Comparison of ENCODE assay signal across 1 cellular context in the genomic region with DNA sequence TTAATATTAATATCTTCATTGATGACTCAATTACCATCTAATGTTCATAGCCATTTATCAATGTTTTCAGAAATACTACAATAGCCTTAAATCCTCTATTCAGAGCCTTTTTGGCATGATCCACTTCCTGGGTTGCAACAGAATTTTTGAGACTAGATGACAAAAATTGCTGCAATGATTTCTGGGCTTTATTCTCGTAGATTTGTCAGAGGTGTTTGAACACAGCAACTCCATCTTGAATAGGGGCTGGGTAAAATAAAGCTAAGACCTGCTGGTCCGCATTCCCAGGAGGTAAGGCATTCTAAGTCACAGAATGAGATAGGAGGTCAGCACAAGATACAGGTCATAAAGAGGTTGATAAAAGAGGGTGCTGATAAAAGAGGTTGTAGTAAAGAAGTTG.
TF ChIP-seq lines count a peak whose summit lies in the region.

No MANE protein-coding gene starts in this region.

TF ChIP-seq in H1, 55 proteins besides CTCF, POLR2A, EP300 and RAD21:
- TF ChIP-seq YY1 (IDR thresholded peaks at IDR 0.05; ENCODE audit: low read depth, low read length) (no peak), NRF1 (IDR thresholded peaks at IDR 0.05; ENCODE audit: low read depth, low read length) (no peak), NANOG (IDR thresholded peaks at IDR 0.05; ENCODE audit: insufficient read depth, low read depth, low read length, poor library complexity, severe bottlenecking) (no peak), CBX8 (IDR thresholded peaks at IDR 0.05; ENCODE audit: borderline replicate concordance, low read depth, low read length) (no peak), SP1 (IDR thresholded peaks at IDR 0.05; ENCODE audit: low read depth, low read length) (no peak), SIRT6 (IDR thresholded peaks at IDR 0.05; ENCODE audit: low read length) (no peak), TAF1 (IDR thresholded peaks at IDR 0.05; ENCODE audit: low read depth, low read length) (no peak), ZNF274 (IDR thresholded peaks at IDR 0.05; ENCODE audit: borderline replicate concordance, extremely low read depth, low read length) (no peak), EZH2 (IDR thresholded peaks at IDR 0.05; ENCODE audit: low read depth, low read length, severe bottlenecking) (no peak)
- TF ChIP-seq, protein P1, sequence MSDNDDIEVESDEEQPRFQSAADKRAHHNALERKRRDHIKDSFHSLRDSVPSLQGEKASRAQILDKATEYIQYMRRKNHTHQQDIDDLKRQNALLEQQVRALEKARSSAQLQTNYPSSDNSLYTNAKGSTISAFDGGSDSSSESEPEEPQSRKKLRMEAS (IDR thresholded peaks at IDR 0.05), result no peak
TF ChIP-seq in H1: peak in this region for 0.
